Comparison of ENCODE assay signal across 16 cellular contexts in the genomic region with DNA sequence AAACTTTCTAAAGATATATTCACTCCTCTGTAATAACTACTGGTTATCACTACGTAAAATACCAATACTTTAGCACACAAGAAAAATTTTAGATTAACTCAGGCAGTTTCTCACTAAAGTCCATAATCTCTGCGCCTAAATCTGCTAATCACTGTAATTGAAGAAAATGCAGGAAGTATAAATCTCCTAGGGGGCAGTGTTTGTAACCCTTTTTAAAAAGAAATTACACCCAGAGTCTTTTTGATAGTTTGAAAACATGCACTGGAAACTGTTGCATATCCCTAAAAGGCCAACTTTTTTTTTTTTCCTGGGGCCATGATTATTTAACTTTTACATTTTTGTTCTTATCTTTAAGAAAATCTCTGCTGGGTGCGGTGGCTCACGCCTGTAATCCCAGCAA.
DNase-seq lines count a peak whose midpoint lies in the region; ATAC-seq, FAIRE-seq and TF ChIP-seq lines count a peak whose summit lies in the region.
"Had no signal": no experiment of that assay in that cellular context is flagged by ENCODE, and none has a peak within 500 bp of the region (broad histone marks: within the 10 kb centered on the region; RNA-seq: fewer than 3 reads in every experiment).

No MANE protein-coding gene starts in this region.

- H3K36me3 ChIP-seq in BJ (ENCODE audit: control insufficient read depth, insufficient read depth, low read length): no peaks in the 10 kb centered on the region
- no peaks in the 10 kb centered on the region for H3K36me3 ChIP-seq in astrocyte (ENCODE audit: insufficient read depth, low read length)
- H3K36me3 ChIP-seq: thoracic aorta had no signal

- H3K4me1 Mint-ChIP-seq in HFFc6 (ENCODE audit: low read depth) (no peaks in the 10 kb centered on the region), astrocyte (ENCODE audit: low read depth, unreplicated experiment) (peaks cover 17% of the 10 kb centered on the region), nephron (peaks cover 32% of the 10 kb centered on the region)
- H3K4me1 Mint-ChIP-seq: T-cell had no signal

- H3K9me3 Mint-ChIP-seq in HFFc6 (no peaks in the 10 kb centered on the region), astrocyte (ENCODE audit: unreplicated experiment) (no peaks in the 10 kb centered on the region), nephron (no peaks in the 10 kb centered on the region)
- H3K9me3 Mint-ChIP-seq: effector memory CD8-positive, alpha-beta T cell; T-cell had no signal

- peaks cover 6% of the 10 kb centered on the region for H3K4me1 ChIP-seq in astrocyte (ENCODE audit: insufficient read depth, low read length)

- peak; percentile 34 for FAIRE-seq in astrocyte (lab: Jason Lieb, UNC)

- DNase-seq in BJ (ENCODE audit: low read depth) (no peak), HFFc6 (no peak), astrocyte (ENCODE audit: low read depth) (no peak), GDM1 (lab: John Stamatoyannopoulos, UW) (no peak), NCI-H2029 treated with DMSO at 0.1 percent for 48 hours (lab: John Stamatoyannopoulos, UW) (no peak)
- DNase-seq in activated CD4-positive, alpha-beta T cell treated with anti-CD3 and anti-CD28 coated beads for 4 hours: no peak
- DNase-seq: activated T-cell treated with anti-CD3 and anti-CD28 coated beads, Interleukin-2, amount 50 U/mL, for 24 hours; amygdala; effector memory CD8-positive, alpha-beta T cell; glutamatergic neuron; KG1; NCI-H2107; T-cell had no signal

- no peak overlapping the region for H3K4me3 Mint-ChIP-seq in HFFc6
- H3K4me3 Mint-ChIP-seq in astrocyte (ENCODE audit: unreplicated experiment): no peak overlapping the region
- no peak overlapping the region for H3K4me3 Mint-ChIP-seq in nephron
- H3K4me3 Mint-ChIP-seq: activated T-cell treated with anti-CD3 and anti-CD28 coated beads, Interleukin-2, amount 50 U/mL, for 24 hours; effector memory CD8-positive, alpha-beta T cell; T-cell had no signal

- H3K27me3 Mint-ChIP-seq in HFFc6 (ENCODE audit: insufficient read depth) (peaks cover 9% of the 10 kb centered on the region), astrocyte (ENCODE audit: low read depth, unreplicated experiment) (no peaks in the 10 kb centered on the region), nephron (ENCODE audit: low read depth) (no peaks in the 10 kb centered on the region)
- H3K27me3 Mint-ChIP-seq: effector memory CD8-positive, alpha-beta T cell had no signal

- H3K27me3 ChIP-seq in BJ (ENCODE audit: control insufficient read depth, insufficient read depth, low read length) (peaks cover 3% of the 10 kb centered on the region; the same call in 1 of the 2 replicates), astrocyte (ENCODE audit: insufficient read depth, low read length) (no peaks in the 10 kb centered on the region)

- no peaks in the 10 kb centered on the region for H4K20me1 ChIP-seq in astrocyte (ENCODE audit: insufficient read depth, low read length)

- POLR2A ChIA-PET in BJ (lab: Charles Lee): interaction anchor here (0.6 kb wide), 1 partner anchor 76 kb away, joined by 3 read pairs; no protein-coding TSS in a partner anchor

- H3K27ac ChIP-seq in astrocyte (ENCODE audit: low read depth, low read length): no peak overlapping the region
- H3K27ac ChIP-seq: thoracic aorta had no signal

- no peak overlapping the region for H2AFZ ChIP-seq in astrocyte (ENCODE audit: low read depth, low read length)

- peaks cover 3% of the 10 kb centered on the region for H3K79me2 ChIP-seq in astrocyte (ENCODE audit: insufficient read depth, low read length)

- H3K4me2 ChIP-seq in astrocyte (ENCODE audit: low read length): no peak overlapping the region

- H3K9me3 ChIP-seq in astrocyte (ENCODE audit: insufficient read depth, low read depth, low read length): no peaks in the 10 kb centered on the region
- H3K9me3 ChIP-seq: thoracic aorta had no signal

- H3K36me3 Mint-ChIP-seq in HFFc6 (ENCODE audit: low read depth) (no peaks in the 10 kb centered on the region), astrocyte (ENCODE audit: low read depth, unreplicated experiment) (no peaks in the 10 kb centered on the region), nephron (ENCODE audit: low read depth) (peaks cover 18% of the 10 kb centered on the region)
- H3K36me3 Mint-ChIP-seq: T-cell had no signal

- H3K4me3 ChIP-seq in BJ (ENCODE audit: low read depth, low read length) (no peak overlapping the region), astrocyte (ENCODE audit: insufficient read depth, low read depth, low read length) (no peak overlapping the region)
- H3K4me3 ChIP-seq: thoracic aorta had no signal

- TF ChIP-seq CTCF in BJ (IDR thresholded peaks at IDR 0.05; ENCODE audit: insufficient read depth, low read depth, low read length) (peak; percentile 20; the same call in 1 of the 2 replicates), HFFc6 (IDR thresholded peaks at IDR 0.05) (peak; percentile 73), astrocyte (IDR thresholded peaks at IDR 0.05; ENCODE audit: insufficient read depth, low read depth, low read length) (peak; percentile 25), nephron (IDR thresholded peaks at IDR 0.05; ENCODE audit: unreplicated experiment in 3 of 3) (no peak)

- H3K9ac ChIP-seq in astrocyte (ENCODE audit: low read length): no peak overlapping the region

- no peak for ATAC-seq in HG02973 (IDR thresholded peaks at IDR 0.05; ENCODE audit: unreplicated experiment)
- ATAC-seq: effector memory CD8-positive, alpha-beta T cell; T-cell had no signal

- no peak overlapping the region for H3K27ac Mint-ChIP-seq in HFFc6
- H3K27ac Mint-ChIP-seq in astrocyte (ENCODE audit: unreplicated experiment): no peak overlapping the region
- peak overlapping the region; percentile 16 to 39 (median 24) for H3K27ac Mint-ChIP-seq in nephron
- H3K27ac Mint-ChIP-seq: activated T-cell treated with anti-CD3 and anti-CD28 coated beads, Interleukin-2, amount 50 U/mL, for 24 hours; effector memory CD8-positive, alpha-beta T cell; T-cell had no signal

- CTCF ChIA-PET in BJ (lab: Yijun Ruan, JAX): interaction anchor here (1.1 to 2.5 kb wide), 7 partner anchors 10 to 100 kb away, joined by 3 to 9 read pairs (median 4); no protein-coding TSS in a partner anchor

Comparison
In these comparisons a context has a peak if more than half of its experiments do, and no peak if none do; other contexts are left out.
1. CTCF ChIP-seq: peak in BJ (single experiment), HFFc6 (single experiment) and astrocyte (single experiment); none in nephron (0 of 3).
2. H3K27ac Mint-ChIP-seq: peak in nephron (3 of 3); none in HFFc6 (single experiment) and astrocyte (single experiment).